ENCODE assay signal across 8 cellular contexts in the genomic region with DNA sequence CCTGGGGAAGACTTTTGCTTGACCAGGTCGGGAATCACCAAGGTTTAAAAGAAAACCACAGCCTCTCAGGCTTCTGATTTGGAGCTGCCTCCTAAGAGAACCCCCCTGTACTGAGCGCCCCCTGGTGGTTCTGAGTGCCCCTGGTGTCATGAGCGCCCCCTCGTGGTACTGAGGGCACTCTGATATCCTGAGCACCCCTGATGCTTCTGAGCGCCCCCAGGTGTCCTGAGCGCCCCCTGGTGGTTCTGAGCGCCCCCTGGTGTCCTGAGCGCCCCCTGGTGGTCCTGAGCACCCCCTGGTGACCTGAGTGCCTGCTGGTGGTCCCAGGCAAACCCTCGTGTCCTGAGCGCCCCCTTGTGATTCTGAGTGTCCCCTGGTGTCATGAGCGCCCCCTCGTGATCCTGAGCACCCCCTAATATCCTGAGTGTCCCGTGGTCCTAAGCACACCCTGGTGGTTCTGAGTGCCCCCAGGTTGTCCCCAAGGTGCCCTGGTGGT.
DNase-seq lines count a peak whose midpoint lies in the region; ATAC-seq and TF ChIP-seq lines count a peak whose summit lies in the region.
"Not testable (repeated sequence)": the region's sequence is repeated elsewhere in the genome, so short reads cannot be mapped to it uniquely, and the experiment has no call there.

No MANE protein-coding gene starts in this region.

- POLR2A ChIA-PET in CD8-positive, alpha-beta T cell (lab: Charles Lee); HCT116 (lab: Charles Lee); Panc1 (lab: Charles Lee): not testable (repeated sequence)
- POLR2A ChIA-PET in activated CD4-positive, alpha-beta T cell treated with anti-CD3 and anti-CD28 coated beads, Interleukin-2, amount 10 ng/mL, durations not matched to agents 7 days and 5 days (lab: Charles Lee) = interaction anchor here (0.5 kb wide), 1 partner anchor 31 kb away, joined by 3 read pairs; no protein-coding TSS in a partner anchor

- intact Hi-C loops in CD8-positive, alpha-beta T cell (cut with DNase I, micrococcal nuclease); HCT116 (cut with micrococcal nuclease); Panc1 (cut with micrococcal nuclease; ENCODE audit: unreplicated experiment); esophagus muscularis mucosa (cut with DNase I): not testable (repeated sequence)

- ATAC-seq in CD8-positive, alpha-beta T cell; HCT116; Panc1: not testable (repeated sequence)

- not testable (repeated sequence) for H3K9me2 ChIP-seq in HCT116 (ENCODE audit: insufficient read depth)

- in situ Hi-C loops in Panc1 (cut with HindIII; ENCODE audit: low pct_unique_long_range_greater_than_20kb, low sequenced_read_pairs) = not testable (repeated sequence)

- H3K4me1 Mint-ChIP-seq in CD8-positive, alpha-beta T cell (ENCODE audit: low read depth) = peaks cover 30% of the 10 kb centered on the region
- H3K4me1 Mint-ChIP-seq in activated CD4-positive, alpha-beta T cell treated with anti-CD3 and anti-CD28 coated beads, Interleukin-2, amount 10 ng/mL, durations not matched to agents 7 days and 5 days = peaks cover 31% of the 10 kb centered on the region

- not testable (repeated sequence) for BruUV-seq in HCT116 (replicated peaks; lab: Mats Ljungman, UMichigan); Panc1 (replicated peaks; lab: Mats Ljungman, UMichigan)

- not testable (repeated sequence) for H3K36me3 ChIP-seq in CD8-positive, alpha-beta T cell (ENCODE audit: insufficient read depth, low read length); HCT116 (ENCODE audit: control insufficient read depth in 1 of 2, insufficient read depth in 2 of 2, low read length in 2 of 2); Panc1 (ENCODE audit: control insufficient read depth, insufficient read depth, low read length); esophagus muscularis mucosa

- not testable (repeated sequence) for TF ChIP-seq RAD21 in HCT116 (IDR thresholded peaks at IDR 0.05; ENCODE audit: low read depth)

- not testable (repeated sequence) for H3K9ac ChIP-seq in HCT116 (ENCODE audit: low read length)

- DNase-seq in CD8-positive, alpha-beta T cell = peak in 6 of 7 experiments; percentile 33 to 74 (median 56)
- not testable (repeated sequence) for DNase-seq in HCT116 (ENCODE audit: low read depth, low spot score); Panc1 (ENCODE audit: low read depth, low spot score); retinal pigment epithelial cell (ENCODE audit: low read depth)
- DNase-seq in activated CD4-positive, alpha-beta T cell treated with anti-CD3 and anti-CD28 coated beads, Interleukin-2, amount 10 ng/mL, durations not matched to agents 7 days and 5 days = peak; percentile 80
- DNase-seq in activated gamma-delta T cell (lab: John Stamatoyannopoulos, UW) (peak; percentile 29), esophagus muscularis mucosa (ENCODE audit: extremely low spot score) (peak; percentile 34)
- peak; percentile 53 for DNase-seq in stimulated activated CD8-positive, alpha-beta memory T cell treated with anti-CD3 and anti-CD28 coated beads, Interleukin-4, amount 100 ng/mL, for 24 hours (ENCODE audit: low read depth)

- H3K79me2 ChIP-seq in HCT116 (ENCODE audit: insufficient read depth, low read length) = not testable (repeated sequence)

- WGBS in esophagus muscularis mucosa = no CpG with 5 or more reads among the region's 13 CpGs

- H3K4me2 ChIP-seq in HCT116 (ENCODE audit: low read length) = not testable (repeated sequence)

- RAD21 ChIA-PET in HCT116 (lab: Charles Lee; ENCODE audit: low non-redundant PET in 1 of 2, low total read pairs in 2 of 2, uncharacterized antibody in 2 of 2, unreplicated experiment in 2 of 2) = not testable (repeated sequence)

- not testable (repeated sequence) for H3K36me3 Mint-ChIP-seq in CD8-positive, alpha-beta T cell; activated CD4-positive, alpha-beta T cell treated with anti-CD3 and anti-CD28 coated beads, Interleukin-2, amount 10 ng/mL, durations not matched to agents 7 days and 5 days (ENCODE audit: low read depth)

- not testable (repeated sequence) for H3K4me3 ChIP-seq in CD8-positive, alpha-beta T cell (ENCODE audit: low read depth, low read length); HCT116 (replicated peaks in 1 of 2; ENCODE audit: low read depth in 1 of 2, low read length in 2 of 2); Panc1 (ENCODE audit: low read depth in 2 of 2, low read length in 2 of 2); esophagus muscularis mucosa; retinal pigment epithelial cell (ENCODE audit: low read length)

- not testable (repeated sequence) for H3K27me3 ChIP-seq in CD8-positive, alpha-beta T cell (ENCODE audit: insufficient read depth, low read length); HCT116 (ENCODE audit: insufficient read depth, low read length); Panc1 (ENCODE audit: control insufficient read depth, insufficient read depth, low read length)
- peaks cover 0 to 27% (median 0%) of the 10 kb centered on the region in 4 donors for H3K27me3 ChIP-seq in esophagus muscularis mucosa

- not testable (repeated sequence) for TF ChIP-seq POLR2A in HCT116 (IDR thresholded peaks at IDR 0.05; ENCODE audit: borderline replicate concordance, extremely low read depth, insufficient read depth, insufficient read length); esophagus muscularis mucosa (IDR thresholded peaks at IDR 0.05; ENCODE audit: low read depth)

- peaks cover 18% of the 10 kb centered on the region for H3K4me1 ChIP-seq in CD8-positive, alpha-beta T cell (ENCODE audit: insufficient read depth, low read length)
- H3K4me1 ChIP-seq in HCT116 (ENCODE audit: control insufficient read depth in 1 of 2, insufficient read depth in 2 of 2, low read length in 2 of 2); Panc1 (ENCODE audit: control insufficient read depth, insufficient read depth, low read length); esophagus muscularis mucosa: not testable (repeated sequence)

- H2AFZ ChIP-seq in HCT116 (ENCODE audit: low read depth, low read length, poor library complexity, severe bottlenecking) = not testable (repeated sequence)

- TF ChIP-seq EP300 in esophagus muscularis mucosa (IDR thresholded peaks at IDR 0.05) = not testable (repeated sequence)

- H4K20me1 ChIP-seq in HCT116 (ENCODE audit: insufficient read depth) = not testable (repeated sequence)

- not testable (repeated sequence) for H3K4me3 Mint-ChIP-seq in CD8-positive, alpha-beta T cell; activated CD4-positive, alpha-beta T cell treated with anti-CD3 and anti-CD28 coated beads, Interleukin-2, amount 10 ng/mL, durations not matched to agents 7 days and 5 days

- H3K27me3 Mint-ChIP-seq in CD8-positive, alpha-beta T cell (ENCODE audit: low read depth) = not testable (repeated sequence)
- H3K27me3 Mint-ChIP-seq in activated CD4-positive, alpha-beta T cell treated with anti-CD3 and anti-CD28 coated beads, Interleukin-2, amount 10 ng/mL, durations not matched to agents 7 days and 5 days = peaks cover 13% of the 10 kb centered on the region

- CTCF ChIA-PET in CD8-positive, alpha-beta T cell (lab: Charles Lee); HCT116 (lab: Charles Lee): not testable (repeated sequence)
- CTCF ChIA-PET in Panc1 (lab: Charles Lee) = interaction anchor here (0.6 kb wide), 1 partner anchor 59 kb away, joined by 3 read pairs; no protein-coding TSS in a partner anchor
- CTCF ChIA-PET in activated CD4-positive, alpha-beta T cell treated with anti-CD3 and anti-CD28 coated beads, Interleukin-2, amount 10 ng/mL, durations not matched to agents 7 days and 5 days (lab: Charles Lee) = interaction anchor here (0.5 to 2.3 kb wide), 29 partner anchors 10 to 1146 kb away, joined by 3 to 12 read pairs (median 4); no protein-coding TSS in a partner anchor

- H3K9me3 Mint-ChIP-seq in CD8-positive, alpha-beta T cell; activated CD4-positive, alpha-beta T cell treated with anti-CD3 and anti-CD28 coated beads, Interleukin-2, amount 10 ng/mL, durations not matched to agents 7 days and 5 days: not testable (repeated sequence)

- H3K9me3 ChIP-seq in CD8-positive, alpha-beta T cell (ENCODE audit: low read length); HCT116 (ENCODE audit: control insufficient read depth in 1 of 2, insufficient read depth in 1 of 2, low read depth in 1 of 2, low read length in 2 of 2); Panc1 (ENCODE audit: control insufficient read depth, insufficient read depth, low read depth, low read length); esophagus muscularis mucosa: not testable (repeated sequence)

- not testable (repeated sequence) for H3K27ac ChIP-seq in CD8-positive, alpha-beta T cell (ENCODE audit: low read depth, low read length); HCT116 (ENCODE audit: low read depth, low read length); Panc1 (ENCODE audit: low read length); esophagus muscularis mucosa (replicated peaks in 1 of 4)

- peak overlapping the region; percentile 55 for H3K27ac Mint-ChIP-seq in CD8-positive, alpha-beta T cell
- H3K27ac Mint-ChIP-seq in activated CD4-positive, alpha-beta T cell treated with anti-CD3 and anti-CD28 coated beads, Interleukin-2, amount 10 ng/mL, durations not matched to agents 7 days and 5 days = not testable (repeated sequence)

- peak; percentile 23 for TF ChIP-seq CTCF in CD8-positive, alpha-beta T cell (IDR thresholded peaks at IDR 0.05)
- peak; percentile 55 to 82 (median 55); a peak in 4 of 6 replicates for TF ChIP-seq CTCF in HCT116 (IDR thresholded peaks at IDR 0.05 in 2 of 3, conservative IDR thresholded peaks at IDR 0.05 in 1 of 3; ENCODE audit: borderline replicate concordance in 1 of 3, insufficient read depth in 1 of 3, low read depth in 2 of 3, low read length in 2 of 3)
- TF ChIP-seq CTCF in Panc1 (IDR thresholded peaks at IDR 0.05) = peak; percentile 77
- peak in 1 of 3 experiments; percentile 14 for TF ChIP-seq CTCF in esophagus muscularis mucosa (IDR thresholded peaks at IDR 0.05)
- TF ChIP-seq CTCF in retinal pigment epithelial cell (conservative IDR thresholded peaks at IDR 0.05; ENCODE audit: low read depth, low read length) = peak; percentile 17
